ENCODE assay signal across 1 cellular context in genomic region chr4:77156912-77157858, GRCh38.
TF ChIP-seq lines count a peak whose summit lies in the region.

Gene CCNG2 (plus strand): TSS chr4:77157207. CDS start chr4:77158533, 1,326 bp downstream.

TF ChIP-seq in HepG2, 621 proteins besides CTCF, POLR2A, EP300 and RAD21 (continued from another document):
- no peak for TF ChIP-seq ZNF138 (CRISPR knock-in tag; IDR thresholded peaks at IDR 0.05; ENCODE audit: low read depth)
